In genomic region chr2:238247002-238247822, GRCh38 we compare ENCODE assay signal across 18 cellular contexts. TPM values are rescaled to one million over a fixed set of nuclear protein-coding genes. Genes with fewer than 3 reads are reported as not detected.
DNase-seq lines count a peak whose midpoint lies in the region; ATAC-seq and TF ChIP-seq lines count a peak whose summit lies in the region.
"Had no signal": no experiment of that assay in that cellular context is flagged by ENCODE, and none has a peak within 500 bp of the region (broad histone marks: within the 10 kb centered on the region; RNA-seq: fewer than 3 reads in every experiment).

No MANE protein-coding gene starts in this region.

- H3K9me2 ChIP-seq in PC-9 (ENCODE audit: insufficient read depth) = no peaks in the 10 kb centered on the region

- H3K27me3 Mint-ChIP-seq in MCF 10A (ENCODE audit: insufficient read depth, unreplicated experiment) = no peaks in the 10 kb centered on the region
- no peaks in the 10 kb centered on the region for H3K27me3 Mint-ChIP-seq in effector memory CD8-positive, alpha-beta T cell
- H3K27me3 Mint-ChIP-seq in activated T-cell treated with anti-CD3 and anti-CD28 coated beads, Interleukin-2, amount 50 U/mL, for 72 hours (ENCODE audit: low read depth) = no peaks in the 10 kb centered on the region
- H3K27me3 Mint-ChIP-seq: CD8-positive, alpha-beta memory T cell had no signal

- H3K4me2 ChIP-seq in PC-9 = peak overlapping the region; percentile 16; the same call in 1 of the 2 replicates
- H3K4me2 ChIP-seq: A549 had no signal

- POLR2A ChIA-PET in MCF 10A (lab: Yijun Ruan, JAX) (no interaction called here), PC-9 (lab: Charles Lee; ENCODE audit: unreplicated experiment) (no interaction called here)

- CTCF ChIA-PET in MCF 10A (lab: Yijun Ruan, JAX) = interaction anchor here (0.6 to 2.4 kb wide), 3 partner anchors 8 to 861 kb away, joined by 3 to 9 read pairs (median 3); no protein-coding TSS in a partner anchor
- CTCF ChIA-PET in PC-9 (lab: Charles Lee) = no interaction called here

- H3K4me1 Mint-ChIP-seq in MCF 10A (ENCODE audit: insufficient read depth, unreplicated experiment) = peaks cover 13% of the 10 kb centered on the region
- H3K4me1 Mint-ChIP-seq in effector memory CD8-positive, alpha-beta T cell (ENCODE audit: low read depth in 2 of 2) = peaks cover 0 to 2% of the 10 kb centered on the region in 2 donors
- no peaks in the 10 kb centered on the region for H3K4me1 Mint-ChIP-seq in activated T-cell treated with anti-CD3 and anti-CD28 coated beads, Interleukin-2, amount 50 U/mL, for 72 hours (ENCODE audit: low read depth)
- H3K4me1 Mint-ChIP-seq: CD8-positive, alpha-beta memory T cell had no signal

- no peak overlapping the region for H3K4me3 Mint-ChIP-seq in MCF 10A (ENCODE audit: unreplicated experiment)
- no peak overlapping the region for H3K4me3 Mint-ChIP-seq in effector memory CD8-positive, alpha-beta T cell
- no peak overlapping the region for H3K4me3 Mint-ChIP-seq in activated T-cell treated with anti-CD3 and anti-CD28 coated beads, Interleukin-2, amount 50 U/mL, for 72 hours
- H3K4me3 Mint-ChIP-seq: CD8-positive, alpha-beta memory T cell; T-helper 1 cell treated with Interleukin-12 subunit alpha and Interleukin-12 subunit beta and Interleukin-4 antibody, amounts not matched to agents 30 μg/mL and 1 μg/mL, for 36 hours had no signal

- intact Hi-C loops in MCF 10A (cut with micrococcal nuclease) = no loop called here
- intact Hi-C loops in breast epithelium (cut with DNase I; ENCODE audit: low total_unique reads) = no loop called here
- intact Hi-C loops in PC-9 (cut with micrococcal nuclease; ENCODE audit: unreplicated experiment) = loop anchor here (10.0 kb wide), 1 partner anchor 102 kb away; no protein-coding TSS in a partner anchor
- intact Hi-C loops in stomach (cut with DNase I; ENCODE audit: low total_unique reads) = no loop called here

- no peaks in the 10 kb centered on the region for H3K9me3 Mint-ChIP-seq in MCF 10A (ENCODE audit: unreplicated experiment)
- no peaks in the 10 kb centered on the region for H3K9me3 Mint-ChIP-seq in effector memory CD8-positive, alpha-beta T cell
- no peaks in the 10 kb centered on the region for H3K9me3 Mint-ChIP-seq in activated T-cell treated with anti-CD3 and anti-CD28 coated beads, Interleukin-2, amount 50 U/mL, for 72 hours
- H3K9me3 Mint-ChIP-seq: CD8-positive, alpha-beta memory T cell; T-helper 1 cell treated with Interleukin-12 subunit alpha and Interleukin-12 subunit beta and Interleukin-4 antibody, amounts not matched to agents 30 μg/mL and 1 μg/mL, for 36 hours had no signal

- no TSS peak for BruUV-seq in MCF 10A (replicated peaks; lab: Mats Ljungman, UMichigan)
- BruUV-seq in PC-9 (replicated peaks; lab: Mats Ljungman, UMichigan) = no TSS peak

- no peaks in the 10 kb centered on the region for H3K9me3 ChIP-seq in breast epithelium
- H3K9me3 ChIP-seq in PC-9 (ENCODE audit: insufficient read depth, low read depth) = no peaks in the 10 kb centered on the region
- no peaks in the 10 kb centered on the region for H3K9me3 ChIP-seq in liver (ENCODE audit: control insufficient read depth in 4 of 4, low read length in 3 of 4)
- no peaks in the 10 kb centered on the region for H3K9me3 ChIP-seq in stomach
- H3K9me3 ChIP-seq: A549 had no signal

- H3K27ac Mint-ChIP-seq in MCF 10A (ENCODE audit: low read depth, unreplicated experiment) = no peak overlapping the region
- H3K27ac Mint-ChIP-seq in effector memory CD8-positive, alpha-beta T cell = peak overlapping the region in 1 of 2 donors; percentile 60
- H3K27ac Mint-ChIP-seq in activated T-cell treated with anti-CD3 and anti-CD28 coated beads, Interleukin-2, amount 50 U/mL, for 72 hours = no peak overlapping the region

- no peak for ATAC-seq in effector memory CD8-positive, alpha-beta T cell (replicated peaks)
- no peak for ATAC-seq in activated T-cell treated with anti-CD3 and anti-CD28 coated beads, Interleukin-2, amount 50 U/mL, for 72 hours (replicated peaks in 1 of 2)
- ATAC-seq: A549 had no signal

- H3K36me3 Mint-ChIP-seq in MCF 10A (ENCODE audit: insufficient read depth, unreplicated experiment) = peaks cover 55% of the 10 kb centered on the region
- peaks cover 22% of the 10 kb centered on the region for H3K36me3 Mint-ChIP-seq in effector memory CD8-positive, alpha-beta T cell (ENCODE audit: insufficient read depth)
- no peaks in the 10 kb centered on the region for H3K36me3 Mint-ChIP-seq in activated T-cell treated with anti-CD3 and anti-CD28 coated beads, Interleukin-2, amount 50 U/mL, for 72 hours (ENCODE audit: insufficient read depth in 2 of 2)

- no peaks in the 10 kb centered on the region for H3K4me1 ChIP-seq in breast epithelium
- H3K4me1 ChIP-seq in PC-9 (replicated peaks; ENCODE audit: insufficient read depth) = peaks cover 8% of the 10 kb centered on the region
- peaks cover 0 to 9% (median 6%) of the 10 kb centered on the region in 4 donors for H3K4me1 ChIP-seq in liver (ENCODE audit: control insufficient read depth in 4 of 4, insufficient read depth in 4 of 4, low read length in 3 of 4)
- H3K4me1 ChIP-seq in stomach = peaks cover 8 to 25% (median 17%) of the 10 kb centered on the region in 4 donors
- H3K4me1 ChIP-seq: A549 had no signal

- no peak for TF ChIP-seq RAD21 in liver (IDR thresholded peaks at IDR 0.05)

- DNase-seq in MCF 10A (ENCODE audit: unreplicated experiment) (peak; percentile 62), breast epithelium (ENCODE audit: low spot score in 2 of 2) (no peak), PC-9 (no peak), stomach (no peak), NCI-H774 (lab: John Stamatoyannopoulos, UW) (no peak)
- DNase-seq in effector memory CD8-positive, alpha-beta T cell = no peak
- DNase-seq in activated T-cell treated with anti-CD3 and anti-CD28 coated beads, Interleukin-2, amount 50 U/mL, for 72 hours = no peak
- DNase-seq: activated CD4-positive, CD25-positive, alpha-beta regulatory T cell; activated naive CD4-positive, alpha-beta T cell treated with Interleukin-2 at 50 U/mL for 16 hours; effector CD4-positive, alpha-beta T cell; mesenchymal stem cell; NCI-H2081; Right ventricle myocardium superior had no signal

- H3K79me2 ChIP-seq in PC-9 (ENCODE audit: low read depth) = no peaks in the 10 kb centered on the region

- no peak overlapping the region for H3K9ac ChIP-seq in liver (ENCODE audit: low read depth in 1 of 2, low read length in 2 of 2)

- no peak overlapping the region for H3K4me3 ChIP-seq in breast epithelium
- H3K4me3 ChIP-seq in PC-9 = no peak overlapping the region
- no peak overlapping the region for H3K4me3 ChIP-seq in liver (ENCODE audit: low read depth in 1 of 3, low read length in 3 of 3)
- H3K4me3 ChIP-seq in stomach = no peak overlapping the region
- H3K4me3 ChIP-seq: A549, cardiac muscle cell had no signal

- 88% methylated on average over 13 of the region's 13 CpGs for whole genome bisulfite sequencing in liver
- 69 to 84% (median 79%) methylated on average over 13 of the region's 13 CpGs for WGBS in stomach, 5 donors

- no peak overlapping the region for H2AFZ ChIP-seq in PC-9

- no peaks in the 10 kb centered on the region for H4K20me1 ChIP-seq in PC-9 (ENCODE audit: insufficient read depth)

- no peak for TF ChIP-seq POLR2A in breast epithelium (IDR thresholded peaks at IDR 0.05)
- TF ChIP-seq POLR2A in stomach (IDR thresholded peaks at IDR 0.05) = no peak

- H3K27me3 ChIP-seq in breast epithelium = no peaks in the 10 kb centered on the region
- H3K27me3 ChIP-seq in PC-9 (ENCODE audit: insufficient read depth, low read depth) = no peaks in the 10 kb centered on the region
- H3K27me3 ChIP-seq in liver (ENCODE audit: control insufficient read depth in 4 of 4, insufficient read depth in 4 of 4, low read length in 3 of 4) = no peaks in the 10 kb centered on the region
- H3K27me3 ChIP-seq in stomach = no peaks in the 10 kb centered on the region
- H3K27me3 ChIP-seq: cardiac muscle cell had no signal

- peaks cover 7% of the 10 kb centered on the region; the same call in 1 of the 2 replicates for H3F3A ChIP-seq in PC-9 (ENCODE audit: insufficient read depth, low read depth)

- H3K36me3 ChIP-seq in breast epithelium (no peaks in the 10 kb centered on the region), PC-9 (ENCODE audit: low read depth) (no peaks in the 10 kb centered on the region), liver (ENCODE audit: control insufficient read depth in 4 of 4, insufficient read depth in 3 of 4, low read depth in 1 of 4, low read length in 3 of 4) (peaks cover 9 to 64% (median 33%) of the 10 kb centered on the region in 4 donors), stomach (peaks cover 29 to 87% (median 84%) of the 10 kb centered on the region in 4 donors)
- H3K36me3 ChIP-seq: cardiac muscle cell had no signal

- TF ChIP-seq CTCF in MCF 10A (IDR thresholded peaks at IDR 0.05; ENCODE audit: unreplicated experiment) (no peak), breast epithelium (IDR thresholded peaks at IDR 0.05) (no peak), PC-9 (conservative IDR thresholded peaks at IDR 0.05) (no peak), liver (IDR thresholded peaks at IDR 0.05; ENCODE audit: low read depth, low read length, missing input control) (no peak), stomach (IDR thresholded peaks at IDR 0.05) (no peak)

- no peak for TF ChIP-seq EP300 in stomach (IDR thresholded peaks at IDR 0.05)

- H3K27ac ChIP-seq in breast epithelium (peak overlapping the region in 1 of 2 donors; percentile 36), PC-9 (no peak overlapping the region), liver (ENCODE audit: low read depth in 1 of 2, low read length in 2 of 2) (no peak overlapping the region), stomach (peak overlapping the region; percentile 41 to 70 (median 54))
- H3K27ac ChIP-seq: A549, cardiac muscle cell had no signal

RNA-seq across cellular contexts. Expression of gene HES6, which starts 7.4 kb away (rescaled TPM):
- 16.8 and 19.7 TPM in 2 replicates for total RNA-seq in MCF 10A (2022)
- 1 to 10 TPM; 4.0 to 5.6 (median 4.7) TPM for total RNA-seq in breast epithelium
- 8.4 and 14.3 TPM in 2 replicates for total RNA-seq in PC-9 (2021)
- total RNA-seq in liver = 10 to 100 TPM in 1 of 2 donors, 1 to 10 TPM in 1; 2.8 to 13.2 TPM
- 1 to 10 TPM; 1.7 to 2.5 TPM for polyA plus RNA-seq in liver
- 100 to 1,000 TPM in 1 of 5 donors, 10 to 100 TPM in 1, 1 to 10 TPM in 2, not detected in 1; 6.7 to 222 (median 45.5) TPM for total RNA-seq in stomach
- polyA plus RNA-seq in stomach = 10 to 100 TPM; 10.8 to 20.0 (median 17.0) TPM
- total RNA-seq in activated T-cell treated with anti-CD3 and anti-CD28 coated beads, Interleukin-2, amount 50 U/mL, for 72 hours = 1 to 10 TPM; 1.6 to 2.0 TPM

RNA-seq across cellular contexts. Expression of gene PER2, which starts 41.2 kb away (rescaled TPM):
- total RNA-seq in MCF 10A (2022) = 8.9 and 13.8 TPM in 2 replicates
- total RNA-seq in breast epithelium = 10 to 100 TPM; 14.1 to 29.7 (median 16.1) TPM
- total RNA-seq in PC-9 (2021) = 18.9 and 22.9 TPM in 2 replicates
- total RNA-seq in liver = 10 to 100 TPM in 1 of 2 donors, 1 to 10 TPM in 1; 4.0 to 12.5 TPM
- polyA plus RNA-seq in liver = 1 to 10 TPM; 1.1 to 4.2 TPM
- total RNA-seq in stomach = 100 to 1,000 TPM in 1 of 5 donors, 10 to 100 TPM in 4; 20.9 to 188 (median 40.8) TPM
- 1 to 10 TPM; 4.4 to 9.8 (median 7.3) TPM for polyA plus RNA-seq in stomach
- total RNA-seq in activated T-cell treated with anti-CD3 and anti-CD28 coated beads, Interleukin-2, amount 50 U/mL, for 72 hours = 10 to 100 TPM in 1 of 2 donors, 1 to 10 TPM in 1; 8.9 to 12.4 TPM

RNA-seq across cellular contexts. Expression of gene ILKAP, which starts 43.7 kb away (rescaled TPM):
- total RNA-seq in MCF 10A (2022) (57.2 and 59.6 TPM in 2 replicates), breast epithelium (10 to 100 TPM; 31.4 to 43.9 (median 38.3) TPM), PC-9 (2021) (55.6 and 65.2 TPM in 2 replicates), liver (10 to 100 TPM; 19.2 to 21.1 TPM), stomach (10 to 100 TPM; 20.4 to 59.4 (median 33.6) TPM)
- polyA plus RNA-seq in liver (10 to 100 TPM; 15.0 to 20.7 TPM), stomach (10 to 100 TPM; 37.1 to 55.1 (median 38.5) TPM)
- total RNA-seq in activated T-cell treated with anti-CD3 and anti-CD28 coated beads, Interleukin-2, amount 50 U/mL, for 72 hours = 10 to 100 TPM; 53.2 to 55.5 TPM

Comparison
In these comparisons a context has a peak if more than half of its experiments do, and no peak if none do; other contexts are left out.
1. H3K27ac ChIP-seq: peak in stomach (5 of 5); none in PC-9 (single experiment) and liver (0 of 2).